8 cellular contexts compared by ENCODE assay signal in genomic region chr15:64521726-64522164, GRCh38.
DNase-seq lines count a peak whose midpoint lies in the region; ATAC-seq and TF ChIP-seq lines count a peak whose summit lies in the region.

No MANE protein-coding gene starts in this region.

- H3K27me3 ChIP-seq in body of pancreas (no peaks in the 10 kb centered on the region), vagina (no peaks in the 10 kb centered on the region)

- H3K36me3 ChIP-seq in body of pancreas (replicated peaks in 1 of 2; ENCODE audit: insufficient read depth in 1 of 2, low read depth in 2 of 2) (no peaks in the 10 kb centered on the region), vagina (no peaks in the 10 kb centered on the region)

- H3K4me1 Mint-ChIP-seq in stimulated activated naive B cell treated with anti-CD40 and anti-IgM and Interleukin-4, amounts not matched to agents 10 μg/mL and 1 μg/mL and 100 μg/mL, for 72 hours: peaks cover 4 to 20% of the 10 kb centered on the region in 2 donors

- TF ChIP-seq POLR2A in body of pancreas (IDR thresholded peaks at IDR 0.05) (no peak), vagina (IDR thresholded peaks at IDR 0.05) (no peak)

- no peak overlapping the region for H3K27ac Mint-ChIP-seq in stimulated activated naive B cell treated with anti-CD40 and anti-IgM and Interleukin-4, amounts not matched to agents 10 μg/mL and 1 μg/mL and 100 μg/mL, for 72 hours

- H3K4me1 ChIP-seq in body of pancreas (peaks cover 46% of the 10 kb centered on the region), vagina (peaks cover 50% of the 10 kb centered on the region)

- ATAC-seq in body of pancreas (peak; percentile 86), left colon (peak; percentile 50), GM21723 (IDR thresholded peaks at IDR 0.05; ENCODE audit: unreplicated experiment) (no peak)
- ATAC-seq in stimulated activated naive B cell treated with anti-CD40 and anti-IgM and Interleukin-4, amounts not matched to agents 10 μg/mL and 1 μg/mL and 100 μg/mL, for 72 hours (replicated peaks): no peak

- TF ChIP-seq CTCF in C4-2B (conservative IDR thresholded peaks at IDR 0.05) (no peak), body of pancreas (IDR thresholded peaks at IDR 0.05) (no peak), vagina (IDR thresholded peaks at IDR 0.05) (no peak)

- H3K9me3 ChIP-seq in body of pancreas: no peaks in the 10 kb centered on the region
- no peaks in the 10 kb centered on the region for H3K9me3 ChIP-seq in vagina

- H3K9me3 Mint-ChIP-seq in stimulated activated naive B cell treated with anti-CD40 and anti-IgM and Interleukin-4, amounts not matched to agents 10 μg/mL and 1 μg/mL and 100 μg/mL, for 72 hours: no peaks in the 10 kb centered on the region

- no peaks in the 10 kb centered on the region for H3K27me3 Mint-ChIP-seq in stimulated activated naive B cell treated with anti-CD40 and anti-IgM and Interleukin-4, amounts not matched to agents 10 μg/mL and 1 μg/mL and 100 μg/mL, for 72 hours

- peaks cover 6 to 18% of the 10 kb centered on the region in 2 donors for H3K36me3 Mint-ChIP-seq in stimulated activated naive B cell treated with anti-CD40 and anti-IgM and Interleukin-4, amounts not matched to agents 10 μg/mL and 1 μg/mL and 100 μg/mL, for 72 hours

- H3K4me3 Mint-ChIP-seq in stimulated activated naive B cell treated with anti-CD40 and anti-IgM and Interleukin-4, amounts not matched to agents 10 μg/mL and 1 μg/mL and 100 μg/mL, for 72 hours: no peak overlapping the region

- peak; percentile 85 for DNase-seq in MV-4-11 (lab: John Stamatoyannopoulos, UW)
- DNase-seq in body of pancreas: peak; percentile 64 to 85 (median 74)
- DNase-seq in left colon: no peak
- DNase-seq in vagina (ENCODE audit: extremely low spot score in 2 of 2): no peak
- no peak for DNase-seq in stimulated activated naive B cell treated with anti-CD40 and anti-IgM and Interleukin-4, amounts not matched to agents 10 μg/mL and 1 μg/mL and 100 μg/mL, for 72 hours
- DNase-seq in activated gamma-delta T cell treated with Interleukin-2 at 50 U/mL for 16 hours: no peak

- intact Hi-C loops in body of pancreas (cut with DNase I) (no loop called here), left colon (cut with DNase I, micrococcal nuclease) (no loop called here), vagina (cut with DNase I) (no loop called here)

- no peak overlapping the region for H3K4me3 ChIP-seq in body of pancreas
- no peak overlapping the region for H3K4me3 ChIP-seq in vagina

- 4 to 6% methylated on average over 3 of the region's 3 CpGs for WGBS in body of pancreas, 2 donors

- peak overlapping the region; percentile 46; the same call in 1 of the 2 replicates for H3K27ac ChIP-seq in C4-2B
- H3K27ac ChIP-seq in body of pancreas: peak overlapping the region; percentile 3 to 87 (median 70)
- H3K27ac ChIP-seq in vagina: peak overlapping the region; percentile 25

Comparison
In these comparisons a context has a peak if more than half of its experiments do, and no peak if none do; other contexts are left out.
1. DNase-seq: peak in MV-4-11 (single experiment) and body of pancreas (4 of 4); none in left colon (0 of 2), vagina (0 of 2), stimulated activated naive B cell treated with anti-CD40 and anti-IgM and Interleukin-4, amounts not matched to agents 10 μg/mL and 1 μg/mL and 100 μg/mL, for 72 hours (single experiment) and activated gamma-delta T cell treated with Interleukin-2 at 50 U/mL for 16 hours (single experiment).
2. ATAC-seq: peak in body of pancreas (single experiment) and left colon (single experiment); none in stimulated activated naive B cell treated with anti-CD40 and anti-IgM and Interleukin-4, amounts not matched to agents 10 μg/mL and 1 μg/mL and 100 μg/mL, for 72 hours (0 of 2) and GM21723 (single experiment).
3. Peak in every context shown above with its lines, with median percentiles within 50 percentile points of each other: H3K27ac ChIP-seq.